8 cellular contexts compared by ENCODE assay signal in genomic region chr15:43204016-43204901, GRCh38. TPM values are rescaled to one million over a fixed set of nuclear protein-coding genes. Genes with fewer than 3 reads are reported as not detected.
DNase-seq lines count a peak whose midpoint lies in the region; ATAC-seq and TF ChIP-seq lines count a peak whose summit lies in the region.

No MANE protein-coding gene starts in this region.

- DNase-seq in D341Med (ENCODE audit: low spot score) = peak; percentile 68
- DNase-seq in HuH-7.5 (ENCODE audit: low spot score) = peak; percentile 49
- peak in 3 of 5 experiments; percentile 17 to 56 (median 22) for DNase-seq in T-helper 2 cell
- peak; percentile 69 for DNase-seq in MCF 10A (ENCODE audit: unreplicated experiment)
- peak; percentile 71 for DNase-seq in left kidney (ENCODE audit: low read depth, low spot score)
- DNase-seq in stimulated activated CD8-positive, alpha-beta memory T cell treated with anti-CD3 and anti-CD28 coated beads, Interleukin-15, amount 100 ng/mL, for 48 hours (ENCODE audit: low read depth in 2 of 2) = peak; percentile 21

- ATAC-seq in HG03520 (IDR thresholded peaks at IDR 0.05; ENCODE audit: unreplicated experiment) (no peak), GM18867 (IDR thresholded peaks at IDR 0.05; ENCODE audit: unreplicated experiment) (no peak)

- peaks cover 11% of the 10 kb centered on the region for H3K4me1 Mint-ChIP-seq in MCF 10A (ENCODE audit: insufficient read depth, unreplicated experiment)

- H3K27ac Mint-ChIP-seq in MCF 10A (ENCODE audit: low read depth, unreplicated experiment) = peak overlapping the region; percentile 17

- TF ChIP-seq CTCF in MCF 10A (IDR thresholded peaks at IDR 0.05; ENCODE audit: unreplicated experiment) = peak; percentile 39

- BruUV-seq in MCF 10A (replicated peaks; lab: Mats Ljungman, UMichigan) = no TSS peak

- intact Hi-C loops in MCF 10A (cut with micrococcal nuclease) = loop anchor here (1.0 kb wide), 1 partner anchor 500 kb away; no protein-coding TSS in a partner anchor

- no peak overlapping the region for H3K4me3 Mint-ChIP-seq in MCF 10A (ENCODE audit: unreplicated experiment)

- CTCF ChIA-PET in MCF 10A (lab: Yijun Ruan, JAX) = interaction anchor here (0.6 to 3.8 kb wide), 25 partner anchors 9 to 1286 kb away, joined by 3 to 52 read pairs (median 4); partner anchors contain the start of gene TGM5

- H3K36me3 Mint-ChIP-seq in MCF 10A (ENCODE audit: insufficient read depth, unreplicated experiment) = peaks cover 4% of the 10 kb centered on the region

- no peaks in the 10 kb centered on the region for H3K9me3 Mint-ChIP-seq in MCF 10A (ENCODE audit: unreplicated experiment)

- H3K27me3 Mint-ChIP-seq in MCF 10A (ENCODE audit: insufficient read depth, unreplicated experiment) = no peaks in the 10 kb centered on the region

- POLR2A ChIA-PET in MCF 10A (lab: Yijun Ruan, JAX) = interaction anchor here (0.6 to 1.7 kb wide), 12 partner anchors 10 to 152 kb away, joined by 3 to 9 read pairs (median 4); partner anchors contain the start of genes CCNDBP1 and TGM5

RNA-seq across cellular contexts. Expression of gene EPB42, which starts 16.6 kb away (rescaled TPM):
- not detected in 2 replicates for total RNA-seq in MCF 10A (2022)

RNA-seq across cellular contexts. Expression of gene CCNDBP1, which starts 19.1 kb away (rescaled TPM):
- 45.5 and 50.4 TPM in 2 replicates for total RNA-seq in MCF 10A (2022)

Comparison
In these comparisons a context has a peak if more than half of its experiments do, and no peak if none do; other contexts are left out.
1. DNase-seq: peak in every context shown above with its lines; median percentile 71 in left kidney; 69 in MCF 10A; 68 in D341Med; 49 in HuH-7.5; 22 in T-helper 2 cell; 21 in stimulated activated CD8-positive, alpha-beta memory T cell treated with anti-CD3 and anti-CD28 coated beads, Interleukin-15, amount 100 ng/mL, for 48 hours.